9 cellular contexts compared by ENCODE assay signal in the genomic region with DNA sequence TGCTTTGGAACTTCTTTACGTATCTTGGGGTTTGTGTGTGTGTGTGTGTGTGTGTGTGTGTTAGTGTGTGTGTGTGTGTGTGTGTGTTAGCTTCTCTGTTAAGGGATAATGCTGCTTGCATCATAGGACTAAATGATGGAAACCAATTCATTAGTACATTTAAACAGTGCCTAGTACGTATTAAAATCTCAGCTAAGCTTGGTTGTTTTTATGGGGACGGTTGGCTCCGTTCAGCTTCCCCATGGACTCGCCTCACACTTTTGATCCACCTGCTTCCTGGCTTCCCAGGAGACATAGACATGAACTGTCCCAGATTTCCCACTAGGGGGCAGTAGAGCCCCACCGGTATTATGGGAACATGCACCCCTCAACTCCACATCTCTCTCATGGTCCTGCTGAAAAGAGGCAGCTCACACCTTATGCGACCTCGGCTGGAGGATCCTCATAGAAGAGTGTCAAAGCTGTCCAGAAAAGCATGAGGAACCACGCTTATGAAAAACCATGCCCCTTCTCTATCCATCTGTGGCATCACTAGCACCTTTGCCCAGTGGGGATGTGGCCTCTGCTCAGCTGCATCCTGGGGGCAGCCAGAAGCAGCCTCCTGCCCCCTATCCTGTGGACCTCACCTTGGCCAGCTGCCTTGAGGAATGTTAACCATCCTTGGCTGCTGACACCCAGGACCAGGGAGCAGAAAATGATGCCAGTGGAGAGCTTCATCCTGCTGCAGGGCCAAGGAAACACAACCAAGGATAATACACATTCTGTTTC. TPM values are rescaled to one million over a fixed set of nuclear protein-coding genes. Genes with fewer than 3 reads are reported as not detected.
DNase-seq lines count a peak whose midpoint lies in the region; ATAC-seq, FAIRE-seq and TF ChIP-seq lines count a peak whose summit lies in the region.
"Had no signal": no experiment of that assay in that cellular context is flagged by ENCODE, and none has a peak within 500 bp of the region (broad histone marks: within the 10 kb centered on the region; RNA-seq: fewer than 3 reads in every experiment).

No MANE protein-coding gene starts in this region.

- TF ChIP-seq CTCF in C4-2B (conservative IDR thresholded peaks at IDR 0.05) (peak; percentile 92), mesothelial cell of epicardium (IDR thresholded peaks at IDR 0.05; ENCODE audit: unreplicated experiment) (peak; percentile 78)

- H3K27ac ChIP-seq in C4-2B: no peak overlapping the region

- H3K4me3 Mint-ChIP-seq in mesothelial cell of epicardium: no peak overlapping the region
- H3K4me3 Mint-ChIP-seq: IgD-negative memory B cell had no signal

- H3K27ac Mint-ChIP-seq in mesothelial cell of epicardium: no peak overlapping the region

- no peaks in the 10 kb centered on the region for H3K4me1 Mint-ChIP-seq in mesothelial cell of epicardium

- H3K9me3 Mint-ChIP-seq in mesothelial cell of epicardium: no peaks in the 10 kb centered on the region
- H3K9me3 Mint-ChIP-seq: IgD-negative memory B cell had no signal

- H3K27me3 Mint-ChIP-seq in mesothelial cell of epicardium (ENCODE audit: low read depth): peaks cover 62% of the 10 kb centered on the region

- ATAC-seq in HG03520 (IDR thresholded peaks at IDR 0.05; ENCODE audit: unreplicated experiment): peak; percentile 90

- FAIRE-seq in GM19239 (lab: Jason Lieb, UNC): peak; percentile 90

- no peaks in the 10 kb centered on the region for H3K36me3 Mint-ChIP-seq in mesothelial cell of epicardium

- DNase-seq in GM19239 (ENCODE audit: insufficient read length, low spot score) (peak; percentile 71), NCI-H748 (lab: John Stamatoyannopoulos, UW; ENCODE audit: unreplicated experiment) (peak; percentile 81), mesothelial cell of epicardium (ENCODE audit: low spot score in 2 of 2, unreplicated experiment in 2 of 2) (peak; percentile 57 to 76)
- peak; percentile 59 to 70 for DNase-seq in activated CD4-positive, alpha-beta T cell treated with anti-CD3 and anti-CD28 coated beads, Interleukin-2, amount 50 U/mL, for 48 hours
- peak; percentile 53 for DNase-seq in effector CD8-positive, alpha-beta T cell (lab: John Stamatoyannopoulos, UW)
- DNase-seq in stimulated activated CD8-positive, alpha-beta memory T cell treated with anti-CD3 and anti-CD28 coated beads, Interleukin-4, amount 100 ng/mL, for 24 hours (ENCODE audit: low read depth): peak; percentile 36

RNA-seq across cellular contexts. Expression of gene SAAL1, which starts 9.7 kb away (rescaled TPM):
- 28.5 to 29.7 TPM (median 29.0 TPM) in 3 replicates for total RNA-seq in mesothelial cell of epicardium

RNA-seq across cellular contexts. Expression of gene MRGPRX3, which starts 16.8 kb away (rescaled TPM):
- not detected in 3 replicates for total RNA-seq in mesothelial cell of epicardium

RNA-seq across cellular contexts. Expression of gene MRGPRX4, which starts 57.1 kb away (rescaled TPM):
- total RNA-seq in mesothelial cell of epicardium: not detected in 3 replicates
